Comparison of ENCODE assay signal across 17 cellular contexts in the genomic region with DNA sequence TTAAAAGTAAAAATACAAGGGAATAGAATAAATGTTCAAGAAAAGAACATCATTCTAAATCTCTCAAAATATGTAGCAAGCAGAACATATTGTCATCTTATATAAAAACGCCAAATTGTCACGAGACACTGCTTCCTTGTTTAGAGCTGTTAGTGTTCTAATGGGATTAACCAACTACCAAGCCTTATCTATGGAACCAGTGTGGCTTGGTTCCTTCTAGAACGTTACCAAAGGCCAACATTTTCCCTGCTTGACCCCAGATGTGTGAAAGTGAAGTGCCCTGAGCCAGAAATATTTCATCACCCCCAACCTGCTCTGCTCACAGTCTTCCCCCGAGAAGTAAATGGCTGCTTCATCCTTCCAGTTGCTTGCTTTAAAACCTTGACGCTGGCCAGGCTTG.
"Had no signal": no experiment of that assay in that cellular context is flagged by ENCODE, and none has a peak within 500 bp of the region (broad histone marks: within the 10 kb centered on the region; RNA-seq: fewer than 3 reads in every experiment).

No MANE protein-coding gene starts in this region.

- H3K36me3 ChIP-seq: breast epithelium, prostate gland, suprapubic skin had no signal

- H3K4me3 Mint-ChIP-seq: activated CD8-positive, alpha-beta memory T cell treated with anti-CD3 and anti-CD28 coated beads, Interleukin-2, amount 10 ng/mL, durations not matched to agents 7 days and 5 days; activated T-cell treated with anti-CD3 and anti-CD28 coated beads, Interleukin-2, amount 50 U/mL, for 4 hours; memory B cell; nephron; type B pancreatic cell had no signal

- H3K36me3 Mint-ChIP-seq: activated CD8-positive, alpha-beta memory T cell treated with anti-CD3 and anti-CD28 coated beads, Interleukin-2, amount 10 ng/mL, durations not matched to agents 7 days and 5 days; memory B cell had no signal

- DNase-seq: activated CD8-positive, alpha-beta memory T cell treated with anti-CD3 and anti-CD28 coated beads, Interleukin-2, amount 10 ng/mL, durations not matched to agents 7 days and 5 days; activated gamma-delta T cell treated with Interleukin-2 at 50 U/mL for 16 hours; activated T-cell treated with anti-CD3 and anti-CD28 coated beads, Interleukin-2, amount 50 U/mL, for 4 hours; aorta; foreskin keratinocyte; head of caudate nucleus; occipital lobe; stimulated activated CD4-positive, alpha-beta T cell treated with anti-CD3 and anti-CD28 coated beads, Interleukin-4, amount 100 ng/mL, for 1 hour; stimulated activated CD8-positive, alpha-beta memory T cell treated with anti-CD3 and anti-CD28 coated beads, Interleukin-4, amount 100 ng/mL, for 48 hours; stimulated activated naive CD8-positive, alpha-beta T cell treated with anti-CD3 and anti-CD28 coated beads, Interleukin-15, Interleukin-2, amounts not matched to agents 100 U/mL and 50 U/mL, for 24 hours had no signal

- H3K27ac ChIP-seq: breast epithelium, foreskin keratinocyte, prostate gland, suprapubic skin had no signal

- ATAC-seq: activated CD4-positive, CD25-positive, alpha-beta regulatory T cell treated with anti-CD3 and anti-CD28 coated beads, Interleukin-2, amount 50 U/mL, for 24 hours; activated CD8-positive, alpha-beta memory T cell treated with anti-CD3 and anti-CD28 coated beads, Interleukin-2, amount 10 ng/mL, durations not matched to agents 7 days and 5 days; activated T-cell treated with anti-CD3 and anti-CD28 coated beads, Interleukin-2, amount 50 U/mL, for 4 hours; foreskin keratinocyte; stimulated activated naive CD8-positive, alpha-beta T cell treated with anti-CD3 and anti-CD28 coated beads, Interleukin-15, Interleukin-2, amounts not matched to agents 100 U/mL and 50 U/mL, for 24 hours had no signal

- H3K27ac Mint-ChIP-seq: activated CD8-positive, alpha-beta memory T cell treated with anti-CD3 and anti-CD28 coated beads, Interleukin-2, amount 10 ng/mL, durations not matched to agents 7 days and 5 days; memory B cell; nephron; type B pancreatic cell had no signal

- H3K27me3 ChIP-seq: breast epithelium, foreskin keratinocyte, suprapubic skin had no signal

- H3K27me3 Mint-ChIP-seq: activated CD8-positive, alpha-beta memory T cell treated with anti-CD3 and anti-CD28 coated beads, Interleukin-2, amount 10 ng/mL, durations not matched to agents 7 days and 5 days; memory B cell; type B pancreatic cell had no signal

- H3K9me3 Mint-ChIP-seq: activated T-cell treated with anti-CD3 and anti-CD28 coated beads, Interleukin-2, amount 50 U/mL, for 4 hours; memory B cell; type B pancreatic cell had no signal

- H3K4me1 ChIP-seq: breast epithelium, prostate gland had no signal

- H3K4me1 Mint-ChIP-seq: nephron had no signal

- H3K9me3 ChIP-seq: breast epithelium, prostate gland, suprapubic skin had no signal

- H3K4me3 ChIP-seq: breast epithelium, prostate gland, suprapubic skin had no signal
